8 cellular contexts compared by ENCODE assay signal in genomic region chr1:202998836-202999750, GRCh38. TPM values are rescaled to one million over a fixed set of nuclear protein-coding genes. Genes with fewer than 3 reads are reported as not detected.
A peak's percentile ranks its signal among the peaks of the same experiment; 100 is the strongest.
DNase-seq lines count a peak whose midpoint lies in the region; ATAC-seq and TF ChIP-seq lines count a peak whose summit lies in the region.

No MANE protein-coding gene starts in this region.

- no peaks in the 10 kb centered on the region for H3K36me3 Mint-ChIP-seq in Caco-2 (ENCODE audit: insufficient read depth, unreplicated experiment)

- no peaks in the 10 kb centered on the region for H3K36me3 ChIP-seq in Caco-2 (ENCODE audit: control insufficient read depth, insufficient read depth, low read length)

- peaks cover 8% of the 10 kb centered on the region for H3K4me1 ChIP-seq in Caco-2

- POLR2A ChIA-PET in Caco-2 (lab: Charles Lee) = no interaction called here

- no peaks in the 10 kb centered on the region for H3K27me3 ChIP-seq in Caco-2 (replicated peaks; ENCODE audit: control insufficient read depth, insufficient read depth, low read length)

- peak in 1 of 2 experiments; percentile 67 for DNase-seq in Caco-2
- peak in 57 of 76 experiments; percentile 4 to 77 (median 38) for DNase-seq in HUDEP-2 (lab: John Stamatoyannopoulos, UW; ENCODE audit: unreplicated experiment in 76 of 76)
- peak; percentile 77 for DNase-seq in RPMI8226
- peak; percentile 13 for DNase-seq in activated T-helper 1 cell treated with Interleukin-2 at 50 U/mL for 16 hours (ENCODE audit: low read depth)
- peak; percentile 31 to 78 for DNase-seq in foreskin fibroblast
- DNase-seq in renal cortical epithelial cell (ENCODE audit: low read depth) = peak; percentile 50
- DNase-seq in posterior vena cava (ENCODE audit: low spot score) = no peak

- CTCF ChIA-PET in Caco-2 (lab: Charles Lee) = interaction anchor here (0.5 to 0.6 kb wide), 2 partner anchors 212 to 306 kb away, joined by 3 read pairs; no protein-coding TSS in a partner anchor

- intact Hi-C loops in Caco-2 (cut with micrococcal nuclease; ENCODE audit: unreplicated experiment) (loop anchor here (1.0 to 5.0 kb wide), 4 partner anchors 30 to 137 kb away; no protein-coding TSS in a partner anchor), posterior vena cava (cut with DNase I) (no loop called here)

- ATAC-seq in HG02759 (IDR thresholded peaks at IDR 0.05; ENCODE audit: unreplicated experiment) = no peak

- H3K4me3 ChIP-seq in Caco-2 (ENCODE audit: low read depth, low read length) (no peak overlapping the region), foreskin fibroblast (ENCODE audit: low read depth in 1 of 2, low read length in 2 of 2) (peak overlapping the region in 1 of 2 donors; percentile 24)

- H3K27ac Mint-ChIP-seq in Caco-2 (ENCODE audit: unreplicated experiment) = no peak overlapping the region

- H3K27me3 Mint-ChIP-seq in Caco-2 (ENCODE audit: insufficient read depth, unreplicated experiment) = peaks cover 7% of the 10 kb centered on the region

- H3K9me3 Mint-ChIP-seq in Caco-2 (ENCODE audit: unreplicated experiment) = no peaks in the 10 kb centered on the region

- peak; percentile 74 to 86 for TF ChIP-seq CTCF in Caco-2 (IDR thresholded peaks at IDR 0.05; ENCODE audit: insufficient read depth in 1 of 2, low read depth in 1 of 2, low read length in 1 of 2, severe bottlenecking in 1 of 2, unreplicated experiment in 1 of 2)
- TF ChIP-seq CTCF in foreskin fibroblast (IDR thresholded peaks at IDR 0.05; ENCODE audit: low read depth, low read length) = peak; percentile 68

- H3K4me3 Mint-ChIP-seq in Caco-2 (ENCODE audit: unreplicated experiment) = no peak overlapping the region

- no peaks in the 10 kb centered on the region for H3K9me3 ChIP-seq in Caco-2

- BruUV-seq in Caco-2 (replicated peaks; lab: Mats Ljungman, UMichigan) = no TSS peak

- peaks cover 7% of the 10 kb centered on the region for H3K4me1 Mint-ChIP-seq in Caco-2 (ENCODE audit: low read depth, unreplicated experiment)

RNA-seq across cellular contexts. Expression of gene TMEM183A, which starts 8.1 kb away (rescaled TPM):
- total RNA-seq in Caco-2 (2022) (62.8 and 74.3 TPM in 2 replicates), renal cortical epithelial cell (77.8 and 136 TPM in 2 replicates), posterior vena cava (10 to 100 TPM; 40.8 to 43.5 TPM)

RNA-seq across cellular contexts. Expression of gene PPFIA4, which starts 27.2 kb away (rescaled TPM):
- total RNA-seq in Caco-2 (2022) (8.7 and 9.4 TPM in 2 replicates), renal cortical epithelial cell (1.6 and 12.4 TPM in 2 replicates), posterior vena cava (1 to 10 TPM; 2.0 to 3.1 TPM)

RNA-seq across cellular contexts. Expression of gene CYB5R1, which starts 32.0 kb away (rescaled TPM):
- total RNA-seq in Caco-2 (2022) = 28.0 and 29.6 TPM in 2 replicates
- 35.4 and 47.2 TPM in 2 replicates for total RNA-seq in renal cortical epithelial cell
- total RNA-seq in posterior vena cava = 10 to 100 TPM; 42.1 to 45.8 TPM

RNA-seq across cellular contexts. Expression of gene ADIPOR1, which starts 41.0 kb away (rescaled TPM):
- 68.3 and 71.4 TPM in 2 replicates for total RNA-seq in Caco-2 (2022)
- total RNA-seq in renal cortical epithelial cell = 97.1 and 107 TPM in 2 replicates
- 10 to 100 TPM; 53.4 to 62.5 TPM for total RNA-seq in posterior vena cava
